In genomic region chr11:64728757-64729365, GRCh38 we compare ENCODE assay signal across 2 cellular contexts.
A peak's percentile ranks its signal among the peaks of the same experiment; 100 is the strongest.
TF ChIP-seq lines count a peak whose summit lies in the region.

No MANE protein-coding gene starts in this region.

TF ChIP-seq in HEK293, 187 proteins besides CTCF, POLR2A, EP300 and RAD21:
- TF ChIP-seq MYNN (tag by site-specific recombination; IDR thresholded peaks at IDR 0.05; ENCODE audit: borderline replicate concordance), result peak; percentile 79; the same call in 1 of the 2 replicates
- TF ChIP-seq ZNF239 (tag by site-specific recombination; IDR thresholded peaks at IDR 0.05), result no peak
TF ChIP-seq in HEK293: peak in this region for 1.

TF ChIP-seq in H1, 55 proteins besides CTCF, POLR2A, EP300 and RAD21:
- TF ChIP-seq JUND (IDR thresholded peaks at IDR 0.05; ENCODE audit: low read length) (no peak), BACH1 (IDR thresholded peaks at IDR 0.05; ENCODE audit: low read length) (no peak), CEBPB (IDR thresholded peaks at IDR 0.05; ENCODE audit: low read depth, low read length) (no peak), HDAC2 (IDR thresholded peaks at IDR 0.05; ENCODE audit: borderline replicate concordance in 1 of 2, low read depth in 2 of 2, low read length in 2 of 2) (no peak), USF2 (IDR thresholded peaks at IDR 0.05; ENCODE audit: low read length) (no peak), CTBP2 (IDR thresholded peaks at IDR 0.05; ENCODE audit: borderline replicate concordance, insufficient read depth, insufficient read length, low read length) (no peak), RBBP5 (IDR thresholded peaks at IDR 0.05; ENCODE audit: borderline replicate concordance, low read depth, low read length) (no peak), TAF7 (optimal IDR thresholded peaks at IDR 0.05; ENCODE audit: borderline replicate concordance, low read depth, low read length) (no peak), SP4 (IDR thresholded peaks at IDR 0.05; ENCODE audit: low read length) (no peak), RFX5 (IDR thresholded peaks at IDR 0.05; ENCODE audit: borderline replicate concordance, low read depth, low read length) (no peak), SP2 (IDR thresholded peaks at IDR 0.05; ENCODE audit: low read length) (no peak), KDM1A (IDR thresholded peaks at IDR 0.05; ENCODE audit: borderline replicate concordance, low read length) (no peak), CBX5 (IDR thresholded peaks at IDR 0.05; ENCODE audit: low read depth, low read length) (no peak), FOSL1 (IDR thresholded peaks at IDR 0.05; ENCODE audit: insufficient read depth, low read depth, low read length) (no peak), SP1 (IDR thresholded peaks at IDR 0.05; ENCODE audit: low read depth, low read length) (no peak), GTF2F1 (IDR thresholded peaks at IDR 0.05; ENCODE audit: borderline replicate concordance, low read depth, low read length) (no peak), POLR2AphosphoS5 (IDR thresholded peaks at IDR 0.05; ENCODE audit: low read depth, low read length) (no peak), CREB1 (IDR thresholded peaks at IDR 0.05) (no peak)
TF ChIP-seq in H1: peak in this region for 0.
